ENCODE assay signal across 32 cellular contexts in genomic region chr3:50406487-50406886, GRCh38.
"Had no signal": no experiment of that assay in that cellular context is flagged by ENCODE, and none has a peak within 500 bp of the region (broad histone marks: within the 10 kb centered on the region; RNA-seq: fewer than 3 reads in every experiment).

No MANE protein-coding gene starts in this region.

- H3K27me3 Mint-ChIP-seq: natural killer cell treated with Interleukin-12 subunit alpha and Interleukin-12 subunit beta and Interleukin-15 and Interleukin-18, amount 100 ng/mL, for 72 hours; stimulated activated naive CD8-positive, alpha-beta T cell treated with anti-CD3 and anti-CD28 coated beads, Interleukin-15, amount 100 ng/mL, for 72 hours had no signal

- H3K4me1 Mint-ChIP-seq: stimulated activated memory B cell treated with anti-CD40 and anti-IgM and Interleukin-4, amounts not matched to agents 10 μg/mL and 1 μg/mL and 100 μg/mL, for 72 hours had no signal

- H3K27ac Mint-ChIP-seq: naive thymus-derived CD8-positive, alpha-beta T cell; natural killer cell treated with Interleukin-12 subunit alpha and Interleukin-12 subunit beta and Interleukin-15 and Interleukin-18, amount 100 ng/mL, for 72 hours; nephron progenitor cell; neural progenitor cell; progenitor cell of endocrine pancreas; stimulated activated memory B cell treated with anti-CD40 and anti-IgM and Interleukin-4, amounts not matched to agents 10 μg/mL and 1 μg/mL and 100 μg/mL, for 72 hours; stimulated activated naive CD8-positive, alpha-beta T cell treated with anti-CD3 and anti-CD28 coated beads, Interleukin-15, amount 100 ng/mL, for 72 hours; type B pancreatic cell had no signal

- H3K4me3 ChIP-seq: neural progenitor cell, ovary, psoas muscle, skin epidermis, smooth muscle cell, spleen, suprapubic skin, testis, tibial artery, transverse colon, upper lobe of right lung, vagina had no signal

- H3K4me3 Mint-ChIP-seq: naive thymus-derived CD8-positive, alpha-beta T cell; natural killer cell treated with Interleukin-12 subunit alpha and Interleukin-12 subunit beta and Interleukin-15 and Interleukin-18, amount 100 ng/mL, for 72 hours; nephron progenitor cell; neural progenitor cell; stimulated activated memory B cell treated with anti-CD40 and anti-IgM and Interleukin-4, amounts not matched to agents 10 μg/mL and 1 μg/mL and 100 μg/mL, for 72 hours; stimulated activated naive CD8-positive, alpha-beta T cell treated with anti-CD3 and anti-CD28 coated beads, Interleukin-15, amount 100 ng/mL, for 72 hours; type B pancreatic cell had no signal

- H3K4me2 ChIP-seq: neural progenitor cell, smooth muscle cell had no signal

- H3K79me2 ChIP-seq: parathyroid adenoma had no signal

- ATAC-seq: naive thymus-derived CD8-positive, alpha-beta T cell; natural killer cell treated with Interleukin-12 subunit alpha and Interleukin-12 subunit beta and Interleukin-15 and Interleukin-18, amount 100 ng/mL, for 72 hours; psoas muscle; right cardiac atrium; sciatic nerve; stimulated activated memory B cell treated with anti-CD40 and anti-IgM and Interleukin-4, amounts not matched to agents 10 μg/mL and 1 μg/mL and 100 μg/mL, for 72 hours; stimulated activated naive CD8-positive, alpha-beta T cell treated with anti-CD3 and anti-CD28 coated beads, Interleukin-15, amount 100 ng/mL, for 72 hours; stimulated activated naive CD8-positive, alpha-beta T cell treated with anti-CD3 and anti-CD28 coated beads, Interleukin-15, Interleukin-2, amounts not matched to agents 100 U/mL and 50 U/mL, for 24 hours; upper lobe of right lung had no signal

- H3K9me3 ChIP-seq: ovary, psoas muscle, spleen, suprapubic skin, testis, tibial artery, transverse colon, upper lobe of right lung, vagina had no signal

- DNase-seq: naive thymus-derived CD8-positive, alpha-beta T cell; nephron progenitor cell; occipital lobe; ovary; posterior cingulate gyrus; psoas muscle; right cardiac atrium; spleen; stimulated activated CD4-positive, alpha-beta T cell treated with anti-CD3 and anti-CD28 coated beads, Interleukin-12 subunit alpha, Interleukin-12 subunit beta, amount 100 ng/mL, for 4 hours; stimulated activated CD4-positive, alpha-beta T cell treated with anti-CD3 and anti-CD28 coated beads, Interleukin-1b, Interleukin-23, amount 100 ng/mL, for 48 hours; stimulated activated CD4-positive, alpha-beta T cell treated with anti-CD3 and anti-CD28 coated beads, Interleukin-4, amount 100 ng/mL, for 1 hour; stimulated activated CD4-positive, alpha-beta T cell treated with anti-CD3 and anti-CD28 coated beads, Interleukin-4, amount 100 ng/mL, for 4 hours; stimulated activated CD8-positive, alpha-beta memory T cell treated with anti-CD3 and anti-CD28 coated beads, Interleukin-4, amount 100 ng/mL, for 48 hours; stimulated activated naive CD4-positive, alpha-beta T cell; stimulated activated naive CD8-positive, alpha-beta T cell treated with anti-CD3 and anti-CD28 coated beads, Interleukin-15, amount 100 ng/mL, for 72 hours; stimulated activated naive CD8-positive, alpha-beta T cell treated with anti-CD3 and anti-CD28 coated beads, Interleukin-15, Interleukin-2, amounts not matched to agents 100 U/mL and 50 U/mL, for 24 hours; substantia nigra; testis; tibial artery; transverse colon; upper lobe of right lung had no signal

- H3K9me3 Mint-ChIP-seq: nephron progenitor cell; neural progenitor cell; stimulated activated naive CD8-positive, alpha-beta T cell treated with anti-CD3 and anti-CD28 coated beads, Interleukin-15, amount 100 ng/mL, for 72 hours; type B pancreatic cell had no signal

- H3K27me3 ChIP-seq: neural progenitor cell, ovary, spleen, suprapubic skin, testis, tibial artery, transverse colon, upper lobe of right lung, vagina had no signal

- H3K36me3 Mint-ChIP-seq: naive thymus-derived CD8-positive, alpha-beta T cell; natural killer cell treated with Interleukin-12 subunit alpha and Interleukin-12 subunit beta and Interleukin-15 and Interleukin-18, amount 100 ng/mL, for 72 hours; neural progenitor cell; stimulated activated memory B cell treated with anti-CD40 and anti-IgM and Interleukin-4, amounts not matched to agents 10 μg/mL and 1 μg/mL and 100 μg/mL, for 72 hours; type B pancreatic cell had no signal

- H3K36me3 ChIP-seq: neural progenitor cell, ovary, spleen, suprapubic skin, tibial artery, transverse colon, upper lobe of right lung, vagina had no signal

- H3K9ac ChIP-seq: neural progenitor cell, parathyroid adenoma had no signal

- H2AFZ ChIP-seq: neural progenitor cell, parathyroid adenoma had no signal

- H3K4me1 ChIP-seq: neural progenitor cell, parathyroid adenoma, psoas muscle, suprapubic skin, testis, tibial artery, upper lobe of right lung, vagina had no signal

- H3K27ac ChIP-seq: neural progenitor cell, ovary, parathyroid adenoma, psoas muscle, skin epidermis, spleen, suprapubic skin, testis, tibial artery, transverse colon, upper lobe of right lung, vagina had no signal
